ENCODE assay signal across 12 cellular contexts in the genomic region with DNA sequence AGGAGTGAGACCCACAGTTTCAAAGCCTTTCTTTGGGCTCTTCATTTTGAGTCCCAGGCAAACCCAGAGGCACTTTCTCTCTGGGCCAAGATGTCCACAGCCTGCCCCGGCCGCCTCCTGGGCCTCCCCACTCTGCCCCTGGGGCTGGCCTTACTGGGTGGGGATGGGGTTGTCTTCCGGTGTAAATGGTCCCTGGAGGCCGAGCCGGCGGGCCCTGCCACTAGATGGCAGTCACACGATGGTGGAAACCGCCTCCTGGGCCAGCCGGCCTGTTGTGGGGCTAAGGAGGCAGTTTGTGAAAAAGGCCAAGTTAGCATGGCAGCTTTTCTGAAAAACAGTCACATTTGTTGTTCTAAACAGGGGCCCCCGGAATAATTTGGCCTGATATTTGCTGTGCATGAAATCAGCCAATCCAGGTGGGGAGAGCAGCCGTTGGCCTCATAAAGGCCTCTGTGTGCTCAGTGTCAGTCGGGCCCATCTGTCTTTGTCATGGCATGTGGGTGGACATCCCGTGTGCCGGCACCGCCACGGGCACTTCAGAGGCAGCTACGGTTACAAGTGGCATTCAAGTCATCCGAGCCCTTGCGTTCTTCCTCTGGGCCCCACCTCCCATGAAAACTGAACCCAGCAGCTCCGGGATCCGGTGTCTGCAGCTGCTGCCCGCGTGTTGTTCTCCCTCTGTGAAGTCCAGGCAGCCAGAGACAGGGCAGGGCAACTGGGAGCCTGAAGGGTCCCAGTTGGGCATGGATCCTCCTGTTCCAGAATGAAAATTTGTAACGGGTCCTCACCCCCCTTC. TPM values are rescaled to one million over a fixed set of nuclear protein-coding genes. Genes with fewer than 3 reads are reported as not detected.
DNase-seq lines count a peak whose midpoint lies in the region; ATAC-seq, FAIRE-seq and TF ChIP-seq lines count a peak whose summit lies in the region.
"Had no signal": no experiment of that assay in that cellular context is flagged by ENCODE, and none has a peak within 500 bp of the region (broad histone marks: within the 10 kb centered on the region; RNA-seq: fewer than 3 reads in every experiment).

No MANE protein-coding gene starts in this region.

- no peaks in the 10 kb centered on the region for H3K4me1 Mint-ChIP-seq in activated CD8-positive, alpha-beta T cell treated with anti-CD3 and anti-CD28 coated beads for 36 hours (ENCODE audit: low read depth)

- FAIRE-seq in kidney (lab: Jason Lieb, UNC), result no peak

- H3K9me2 ChIP-seq in MM.1S (replicated peaks; ENCODE audit: insufficient read depth, low read length), result no peaks in the 10 kb centered on the region

- no peak for TF ChIP-seq POLR2A in testis (IDR thresholded peaks at IDR 0.05)

- POLR2A ChIA-PET in activated CD8-positive, alpha-beta T cell treated with anti-CD3 and anti-CD28 coated beads for 36 hours (lab: Charles Lee), result no interaction called here

- H3K9me3 Mint-ChIP-seq in activated CD8-positive, alpha-beta T cell treated with anti-CD3 and anti-CD28 coated beads for 36 hours, result no peaks in the 10 kb centered on the region

- peak; percentile 19 for DNase-seq in stimulated activated CD4-positive, alpha-beta T cell treated with anti-CD3 and anti-CD28 coated beads, Interleukin-15, amount 100 ng/mL, for 24 hours
- DNase-seq in stimulated activated CD4-positive, alpha-beta T cell treated with anti-CD3 and anti-CD28 coated beads, Interleukin-1b, Interleukin-23, amount 100 ng/mL, for 48 hours, result no peak
- DNase-seq in activated CD8-positive, alpha-beta T cell treated with anti-CD3 and anti-CD28 coated beads for 36 hours, result peak; percentile 30
- DNase-seq in kidney (peak; percentile 20), testis (peak; percentile 17), SHP77 (lab: John Stamatoyannopoulos, UW) (no peak), HCEC 1CT (no peak), MM.1S (no peak)
- DNase-seq: activated CD4-positive, alpha-beta T cell treated with anti-CD3 and anti-CD28 coated beads for 4 hours; NCI-H187 had no signal

- H3K4me3 ChIP-seq in kidney (ENCODE audit: low read length in 2 of 2), result no peak overlapping the region
- no peak overlapping the region for H3K4me3 ChIP-seq in testis
- no peak overlapping the region for H3K4me3 ChIP-seq in MM.1S (ENCODE audit: low read length)

- no peak overlapping the region for H2AFZ ChIP-seq in MM.1S (ENCODE audit: low read length)

- H3K36me3 ChIP-seq in kidney (ENCODE audit: control insufficient read depth in 1 of 2, insufficient read depth in 2 of 2, low read length in 2 of 2) (no peaks in the 10 kb centered on the region), testis (ENCODE audit: low read depth, missing control alignments) (no peaks in the 10 kb centered on the region), MM.1S (replicated peaks; ENCODE audit: insufficient read depth, low read length) (no peaks in the 10 kb centered on the region)

- H3K9ac ChIP-seq in kidney (ENCODE audit: low read length in 2 of 2) (no peak overlapping the region), MM.1S (ENCODE audit: low read length) (no peak overlapping the region)

- H3K9me3 ChIP-seq in kidney (ENCODE audit: control insufficient read depth in 1 of 2, low read length in 2 of 2) (no peaks in the 10 kb centered on the region), testis (no peaks in the 10 kb centered on the region), MM.1S (replicated peaks; ENCODE audit: insufficient read depth, low read length) (no peaks in the 10 kb centered on the region)

- no peak for TF ChIP-seq CTCF in activated CD8-positive, alpha-beta T cell treated with anti-CD3 and anti-CD28 coated beads for 36 hours (IDR thresholded peaks at IDR 0.05)
- TF ChIP-seq CTCF in kidney (IDR thresholded peaks at IDR 0.05; ENCODE audit: borderline replicate concordance, extremely low read depth, insufficient read depth) (no peak), testis (IDR thresholded peaks at IDR 0.05) (no peak), MM.1S (IDR thresholded peaks at IDR 0.05; ENCODE audit: low read length) (no peak)

- H3K4me1 ChIP-seq in kidney (ENCODE audit: control insufficient read depth in 1 of 2, insufficient read depth in 1 of 2, low read depth in 1 of 2, low read length in 2 of 2) (no peaks in the 10 kb centered on the region), testis (no peaks in the 10 kb centered on the region), MM.1S (ENCODE audit: low read length) (no peaks in the 10 kb centered on the region)

- no peak overlapping the region for H3K27ac ChIP-seq in kidney (ENCODE audit: low read depth in 2 of 2, low read length in 2 of 2)
- H3K27ac ChIP-seq in testis, result no peak overlapping the region
- no peak overlapping the region for H3K27ac ChIP-seq in MM.1S (ENCODE audit: low read length)

- no peaks in the 10 kb centered on the region for H3K36me3 Mint-ChIP-seq in activated CD8-positive, alpha-beta T cell treated with anti-CD3 and anti-CD28 coated beads for 36 hours (ENCODE audit: low read depth)

- H3K79me2 ChIP-seq in MM.1S (ENCODE audit: low read length), result no peaks in the 10 kb centered on the region

- H3F3A ChIP-seq in MM.1S (ENCODE audit: insufficient read depth, low read length), result no peaks in the 10 kb centered on the region

- no peaks in the 10 kb centered on the region for H4K20me1 ChIP-seq in MM.1S (ENCODE audit: insufficient read depth, low read length)

- 18% methylated on average over 2 of the region's 24 CpGs; no CpG with 5 or more reads in 1 of the 2 donors for WGBS in testis, 2 donors

- intact Hi-C loops in activated CD8-positive, alpha-beta T cell treated with anti-CD3 and anti-CD28 coated beads for 36 hours (cut with micrococcal nuclease), result no loop called here
- intact Hi-C loops in kidney (cut with DNase I), result no loop called here
- intact Hi-C loops in testis (cut with DNase I; ENCODE audit: low total_unique reads), result no loop called here

- H3K4me2 ChIP-seq in MM.1S (ENCODE audit: low read depth, low read length), result no peak overlapping the region

- H3K4me3 Mint-ChIP-seq in activated CD8-positive, alpha-beta T cell treated with anti-CD3 and anti-CD28 coated beads for 36 hours, result no peak overlapping the region

- CTCF ChIA-PET in activated CD8-positive, alpha-beta T cell treated with anti-CD3 and anti-CD28 coated beads for 36 hours (lab: Charles Lee), result interaction anchor here (0.6 to 2.7 kb wide), 7 partner anchors 46 to 379 kb away, joined by 3 to 9 read pairs (median 4); no protein-coding TSS in a partner anchor

- H3K27me3 ChIP-seq in testis, result no peaks in the 10 kb centered on the region
- H3K27me3 ChIP-seq in MM.1S (replicated peaks; ENCODE audit: insufficient read depth, low read length), result no peaks in the 10 kb centered on the region

- peak; percentile 91 for ATAC-seq in activated CD8-positive, alpha-beta T cell treated with anti-CD3 and anti-CD28 coated beads for 36 hours

- no peak overlapping the region for H3K27ac Mint-ChIP-seq in activated CD8-positive, alpha-beta T cell treated with anti-CD3 and anti-CD28 coated beads for 36 hours

- no peaks in the 10 kb centered on the region for H3K27me3 Mint-ChIP-seq in activated CD8-positive, alpha-beta T cell treated with anti-CD3 and anti-CD28 coated beads for 36 hours

RNA-seq across cellular contexts. Expression of a gene that starts 6.6 kb away (rescaled TPM):
- 100 to 1,000 TPM; 134 to 145 TPM for total RNA-seq in activated CD8-positive, alpha-beta T cell treated with anti-CD3 and anti-CD28 coated beads for 36 hours
- total RNA-seq in kidney (45.9 TPM), testis (100 to 1,000 TPM in 1 of 2 donors, 10 to 100 TPM in 1; 92.1 to 109 TPM)
- polyA plus RNA-seq in kidney (ENCODE audit: insufficient read depth, low read depth, low replicate concordance) (183 TPM), testis (ENCODE audit: insufficient read depth, low read depth, low replicate concordance) (50.0 TPM)

RNA-seq across cellular contexts. Expression of a gene that starts 34.2 kb away (rescaled TPM):
- 1 to 10 TPM; 4.9 to 5.4 TPM for total RNA-seq in activated CD8-positive, alpha-beta T cell treated with anti-CD3 and anti-CD28 coated beads for 36 hours
- total RNA-seq in kidney (0.60 TPM), testis (10 to 100 TPM in 1 of 2 donors, 1 to 10 TPM in 1; 8.1 to 13.1 TPM)
- polyA plus RNA-seq in kidney (ENCODE audit: insufficient read depth, low read depth, low replicate concordance) (not detected), testis (ENCODE audit: insufficient read depth, low read depth, low replicate concordance) (16.1 TPM)
- total RNA-seq: epithelial cell of proximal tubule had no signal
- polyA plus RNA-seq: neural cell had no signal

RNA-seq across cellular contexts. Expression of a gene that starts 44.0 kb away (rescaled TPM):
- not detected for total RNA-seq in activated CD8-positive, alpha-beta T cell treated with anti-CD3 and anti-CD28 coated beads for 36 hours
- total RNA-seq in kidney (53.8 TPM), testis (100 to 1,000 TPM; 158 to 224 TPM)
- polyA plus RNA-seq in kidney (ENCODE audit: insufficient read depth, low read depth, low replicate concordance) (140 TPM), testis (ENCODE audit: insufficient read depth, low read depth, low replicate concordance) (328 TPM)
- polyA plus RNA-seq: neural cell had no signal

Comparison
In these comparisons a context has a peak if more than half of its experiments do, and no peak if none do; other contexts are left out.
1. DNase-seq: peak in stimulated activated CD4-positive, alpha-beta T cell treated with anti-CD3 and anti-CD28 coated beads, Interleukin-15, amount 100 ng/mL, for 24 hours (single experiment), activated CD8-positive, alpha-beta T cell treated with anti-CD3 and anti-CD28 coated beads for 36 hours (single experiment), kidney (single experiment) and testis (single experiment); none in stimulated activated CD4-positive, alpha-beta T cell treated with anti-CD3 and anti-CD28 coated beads, Interleukin-1b, Interleukin-23, amount 100 ng/mL, for 48 hours (single experiment), SHP77 (0 of 2), HCEC 1CT (single experiment) and MM.1S (single experiment).
2. RNA of a gene that starts 44.0 kb away (total RNA-seq): 158 to 224 TPM in testis and 53.8 TPM in kidney (single experiment); not detected in activated CD8-positive, alpha-beta T cell treated with anti-CD3 and anti-CD28 coated beads for 36 hours; every median in the first group is over 10 times any median in the second.